ENCODE assay signal across 18 cellular contexts in the genomic region with DNA sequence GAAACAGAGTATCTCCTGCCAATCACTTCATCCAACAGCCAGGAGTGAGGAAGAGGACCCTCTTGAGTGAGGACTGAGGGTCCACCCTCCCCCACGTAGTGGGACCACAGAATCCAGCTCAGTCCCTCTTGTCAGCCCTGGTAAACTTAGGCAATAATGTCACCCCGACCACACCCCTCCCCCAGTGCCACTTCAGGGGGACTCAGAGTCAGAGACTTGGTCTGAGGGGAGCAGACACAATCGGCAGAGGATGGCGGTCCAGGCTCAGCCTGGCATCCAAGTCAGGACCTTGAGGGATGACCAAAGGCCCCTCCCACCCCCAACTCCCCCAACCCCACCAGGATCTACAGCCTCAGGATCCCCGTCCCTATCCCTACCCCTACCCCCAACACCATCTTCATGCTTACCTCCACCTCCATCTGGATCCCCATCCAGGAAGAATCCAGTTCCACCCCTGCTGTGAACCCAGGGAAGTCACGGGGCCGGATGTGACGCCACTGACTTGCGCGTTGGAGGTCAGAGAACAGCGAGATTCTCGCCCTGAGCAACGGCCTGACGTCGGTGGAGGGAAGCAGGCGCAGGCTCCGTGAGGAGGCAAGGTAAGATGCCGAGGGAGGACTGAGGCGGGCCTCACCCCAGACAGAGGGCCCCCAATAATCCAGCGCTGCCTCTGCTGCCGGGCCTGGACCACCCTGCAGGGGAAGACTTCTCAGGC.
DNase-seq lines count a peak whose midpoint lies in the region; ATAC-seq and TF ChIP-seq lines count a peak whose summit lies in the region.
"Had no signal": no experiment of that assay in that cellular context is flagged by ENCODE, and none has a peak within 500 bp of the region (broad histone marks: within the 10 kb centered on the region; RNA-seq: fewer than 3 reads in every experiment).

A gene with protein sequence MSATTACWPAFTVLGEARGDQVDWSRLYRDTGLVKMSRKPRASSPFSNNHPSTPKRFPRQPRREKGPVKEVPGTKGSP (minus strand): TSS at position 461 of the 715 bp plus-strand sequence. CDS start 1,261 bp downstream, outside the sequence.
A gene with protein sequence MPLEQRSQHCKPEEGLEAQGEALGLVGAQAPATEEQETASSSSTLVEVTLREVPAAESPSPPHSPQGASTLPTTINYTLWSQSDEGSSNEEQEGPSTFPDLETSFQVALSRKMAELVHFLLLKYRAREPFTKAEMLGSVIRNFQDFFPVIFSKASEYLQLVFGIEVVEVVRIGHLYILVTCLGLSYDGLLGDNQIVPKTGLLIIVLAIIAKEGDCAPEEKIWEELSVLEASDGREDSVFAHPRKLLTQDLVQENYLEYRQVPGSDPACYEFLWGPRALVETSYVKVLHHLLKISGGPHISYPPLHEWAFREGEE (plus strand): TSS at position 497 of the 715 bp plus-strand sequence. CDS start 2,405 bp downstream, outside the sequence.

- CTCF ChIA-PET in activated naive CD4-positive, alpha-beta T cell treated with anti-CD3 and anti-CD28 coated beads, Interleukin-2, amount 10 ng/mL, durations not matched to agents 7 days and 5 days (lab: Charles Lee): no interaction called here

- DNase-seq in DMS114 treated with DMSO at 0.1 percent for 48 hours (lab: John Stamatoyannopoulos, UW; ENCODE audit: unreplicated experiment): peak; percentile 31
- DNase-seq in NCI-H1694 treated with DMSO at 0.1 percent for 48 hours (lab: John Stamatoyannopoulos, UW): peak; percentile 61
- DNase-seq in NCI-H82 (lab: John Stamatoyannopoulos, UW): peak; percentile 95
- DNase-seq in RKO (ENCODE audit: low spot score): no peak
- DNase-seq in GM13976 (ENCODE audit: low spot score): no peak
- no peak for DNase-seq in activated naive CD4-positive, alpha-beta T cell treated with anti-CD3 and anti-CD28 coated beads, Interleukin-2, amount 10 ng/mL, durations not matched to agents 7 days and 5 days
- DNase-seq: activated CD4-positive, alpha-beta T cell treated with anti-CD3 and anti-CD28 coated beads for 36 hours; activated CD8-positive, alpha-beta memory T cell treated with anti-CD3 and anti-CD28 coated beads, Interleukin-2, amount 50 U/mL, for 48 hours; activated naive CD4-positive, alpha-beta T cell treated with anti-CD3 and anti-CD28 coated beads, Interleukin-2, amount 50 U/mL, for 16 hours; GOT3; hippocampal formation; stimulated activated naive CD4-positive, alpha-beta T cell treated with Interleukin-2 at 50 U/mL for 16 hours had no signal

- peaks cover 3% of the 10 kb centered on the region for H3K27me3 Mint-ChIP-seq in activated naive CD4-positive, alpha-beta T cell treated with anti-CD3 and anti-CD28 coated beads, Interleukin-2, amount 10 ng/mL, durations not matched to agents 7 days and 5 days
- H3K27me3 Mint-ChIP-seq: activated CD4-positive, alpha-beta T cell treated with anti-CD3 and anti-CD28 coated beads for 36 hours had no signal

- peak within 1 kb of the TSS; percentile 11 for H3K4me3 ChIP-seq in iPS-15b (ENCODE audit: low read depth, low read length)
- H3K4me3 ChIP-seq: pancreas, skin epidermis had no signal

- H3K36me3 Mint-ChIP-seq in activated naive CD4-positive, alpha-beta T cell treated with anti-CD3 and anti-CD28 coated beads, Interleukin-2, amount 10 ng/mL, durations not matched to agents 7 days and 5 days: no peaks in the 10 kb centered on the region
- H3K36me3 Mint-ChIP-seq: brain had no signal

- H3K27ac Mint-ChIP-seq in activated naive CD4-positive, alpha-beta T cell treated with anti-CD3 and anti-CD28 coated beads, Interleukin-2, amount 10 ng/mL, durations not matched to agents 7 days and 5 days: no peak within 1 kb of the TSS
- H3K27ac Mint-ChIP-seq: activated CD4-positive, alpha-beta T cell treated with anti-CD3 and anti-CD28 coated beads for 36 hours; brain had no signal

- no peaks in the 10 kb centered on the region for H3K27me3 ChIP-seq in iPS-15b (ENCODE audit: control insufficient read depth, insufficient read depth, low read length)
- H3K27me3 ChIP-seq: pancreas had no signal

- H3K9ac ChIP-seq in iPS-15b (ENCODE audit: low read depth, low read length): no peak within 1 kb of the TSS
- H3K9ac ChIP-seq: KMS-11 had no signal

- no peak within 1 kb of the TSS for H3K4me3 Mint-ChIP-seq in activated naive CD4-positive, alpha-beta T cell treated with anti-CD3 and anti-CD28 coated beads, Interleukin-2, amount 10 ng/mL, durations not matched to agents 7 days and 5 days
- H3K4me3 Mint-ChIP-seq: activated CD4-positive, alpha-beta T cell treated with anti-CD3 and anti-CD28 coated beads for 36 hours; brain had no signal

- no peak for TF ChIP-seq CTCF in GM13976 (IDR thresholded peaks at IDR 0.05; ENCODE audit: borderline replicate concordance, control extremely low read depth, extremely low read depth, insufficient read depth, missing control alignments)

- no peaks in the 10 kb centered on the region for H3K36me3 ChIP-seq in iPS-15b (ENCODE audit: control insufficient read depth, insufficient read depth, low read length)
- H3K36me3 ChIP-seq: pancreas had no signal

- in situ Hi-C loops in GM13976 (cut with MboI; ENCODE audit: low sequenced_read_pairs, unreplicated experiment): no loop called here

- no peaks in the 10 kb centered on the region for H3K9me3 Mint-ChIP-seq in activated naive CD4-positive, alpha-beta T cell treated with anti-CD3 and anti-CD28 coated beads, Interleukin-2, amount 10 ng/mL, durations not matched to agents 7 days and 5 days

- ATAC-seq in HG03159 (IDR thresholded peaks at IDR 0.05; ENCODE audit: unreplicated experiment): no peak
- ATAC-seq: activated CD4-positive, alpha-beta T cell treated with anti-CD3 and anti-CD28 coated beads for 36 hours; pancreas had no signal

- no peaks in the 10 kb centered on the region for H3K4me1 Mint-ChIP-seq in activated naive CD4-positive, alpha-beta T cell treated with anti-CD3 and anti-CD28 coated beads, Interleukin-2, amount 10 ng/mL, durations not matched to agents 7 days and 5 days
- H3K4me1 Mint-ChIP-seq: activated CD4-positive, alpha-beta T cell treated with anti-CD3 and anti-CD28 coated beads for 36 hours; brain had no signal

- H3K9me3 ChIP-seq in iPS-15b (ENCODE audit: control insufficient read depth, insufficient read depth, low read length): no peaks in the 10 kb centered on the region
- H3K9me3 ChIP-seq: pancreas had no signal

- no peaks in the 10 kb centered on the region for H3K4me1 ChIP-seq in iPS-15b (ENCODE audit: control insufficient read depth, insufficient read depth, low read length)
- H3K4me1 ChIP-seq: pancreas had no signal

Comparison
In these comparisons a context has a peak if more than half of its experiments do, and no peak if none do; other contexts are left out.
1. DNase-seq: peak in DMS114 treated with DMSO at 0.1 percent for 48 hours (single experiment), NCI-H1694 treated with DMSO at 0.1 percent for 48 hours (single experiment) and NCI-H82 (single experiment); none in RKO (single experiment), GM13976 (single experiment) and activated naive CD4-positive, alpha-beta T cell treated with anti-CD3 and anti-CD28 coated beads, Interleukin-2, amount 10 ng/mL, durations not matched to agents 7 days and 5 days (single experiment).